Comparison of ENCODE assay signal across 25 cellular contexts in genomic region chrX:69015564-69016218, GRCh38.
DNase-seq lines count a peak whose midpoint lies in the region; ATAC-seq and TF ChIP-seq lines count a peak whose summit lies in the region.
"Had no signal": no experiment of that assay in that cellular context is flagged by ENCODE, and none has a peak within 500 bp of the region (broad histone marks: within the 10 kb centered on the region; RNA-seq: fewer than 3 reads in every experiment).

No MANE protein-coding gene starts in this region.

- H3K4me1 ChIP-seq in heart left ventricle (peaks cover 0 to 45% (median 13%) of the 10 kb centered on the region in 12 donors), gastroesophageal sphincter (no peaks in the 10 kb centered on the region), uterus (no peaks in the 10 kb centered on the region)
- H3K4me1 ChIP-seq: psoas muscle had no signal

- H3K4me3 ChIP-seq in heart left ventricle (no peak overlapping the region), gastroesophageal sphincter (no peak overlapping the region), uterus (no peak overlapping the region)
- H3K4me3 ChIP-seq: esophagus squamous epithelium, gastrocnemius medialis, GM23338, psoas muscle had no signal

- H3K9me3 ChIP-seq in heart left ventricle = peaks cover 0 to 6% (median 0%) of the 10 kb centered on the region in 12 donors
- H3K9me3 ChIP-seq in gastroesophageal sphincter = no peaks in the 10 kb centered on the region
- H3K9me3 ChIP-seq in uterus = no peaks in the 10 kb centered on the region
- H3K9me3 ChIP-seq: esophagus squamous epithelium, gastrocnemius medialis, psoas muscle had no signal

- in situ Hi-C loops in KBM-7 (cut with MboI; ENCODE audit: low pct_unique_long_range_greater_than_20kb, low sequenced_read_pairs) = no loop called here

- TF ChIP-seq POLR2A in heart left ventricle (IDR thresholded peaks at IDR 0.05) = no peak
- no peak for TF ChIP-seq POLR2A in gastroesophageal sphincter (IDR thresholded peaks at IDR 0.05)
- TF ChIP-seq POLR2A in uterus (IDR thresholded peaks at IDR 0.05) = no peak

- peak; percentile 11 for ATAC-seq in Right ventricle myocardium inferior
- no peak for ATAC-seq in heart left ventricle
- ATAC-seq in gastroesophageal sphincter = peak; percentile 23
- ATAC-seq in GM18861 (IDR thresholded peaks at IDR 0.05; ENCODE audit: unreplicated experiment) = no peak
- ATAC-seq: activated CD4-positive, CD25-positive, alpha-beta regulatory T cell treated with anti-CD3 and anti-CD28 coated beads, Interleukin-2, amount 50 U/mL, for 24 hours; gastrocnemius medialis; GM23338; HepG2; psoas muscle had no signal

- H3K27me3 Mint-ChIP-seq in mesothelial cell of epicardium (ENCODE audit: low read depth) = no peaks in the 10 kb centered on the region
- H3K27me3 Mint-ChIP-seq: activated naive CD4-positive, alpha-beta T cell treated with anti-CD3 and anti-CD28 coated beads, Interleukin-2, amount 10 ng/mL, durations not matched to agents 7 days and 5 days; CD4-positive, alpha-beta memory T cell had no signal

- H3K27me3 ChIP-seq in heart left ventricle (peaks cover 0 to 9% (median 0%) of the 10 kb centered on the region in 9 donors), gastroesophageal sphincter (no peaks in the 10 kb centered on the region), uterus (no peaks in the 10 kb centered on the region)
- H3K27me3 ChIP-seq: esophagus squamous epithelium had no signal

- peaks cover 15% of the 10 kb centered on the region for H3K9me3 Mint-ChIP-seq in mesothelial cell of epicardium
- H3K9me3 Mint-ChIP-seq: activated naive CD4-positive, alpha-beta T cell treated with anti-CD3 and anti-CD28 coated beads, Interleukin-2, amount 10 ng/mL, durations not matched to agents 7 days and 5 days; CD4-positive, alpha-beta memory T cell; GM23338 had no signal

- H3K36me3 Mint-ChIP-seq in mesothelial cell of epicardium = no peaks in the 10 kb centered on the region
- H3K36me3 Mint-ChIP-seq: activated naive CD4-positive, alpha-beta T cell treated with anti-CD3 and anti-CD28 coated beads, Interleukin-2, amount 10 ng/mL, durations not matched to agents 7 days and 5 days; CD4-positive, alpha-beta memory T cell had no signal

- no peak for TF ChIP-seq EP300 in gastroesophageal sphincter (IDR thresholded peaks at IDR 0.05)

- H3K4me3 Mint-ChIP-seq in mesothelial cell of epicardium = no peak overlapping the region
- H3K4me3 Mint-ChIP-seq: activated naive CD4-positive, alpha-beta T cell treated with anti-CD3 and anti-CD28 coated beads, Interleukin-2, amount 10 ng/mL, durations not matched to agents 7 days and 5 days; CD4-positive, alpha-beta memory T cell; endodermal cell; GM23338; stimulated activated naive CD8-positive, alpha-beta T cell treated with anti-CD3 and anti-CD28 coated beads, Interleukin-15, Interleukin-2, amounts not matched to agents 100 ng/mL and 50 ng/mL, for 24 hours had no signal

- WGBS in heart left ventricle, 4 donors = 37 to 54% (median 43%) methylated on average over 8 of the region's 8 CpGs
- WGBS in gastroesophageal sphincter (ENCODE audit: low coverage in 1 of 2), 2 donors = 73% methylated on average over 4 of the region's 8 CpGs; no CpG with 5 or more reads in 1 of the 2 donors

- peak overlapping the region in 3 of 12 donors; percentile 6 to 52 (median 45) for H3K27ac ChIP-seq in heart left ventricle
- no peak overlapping the region for H3K27ac ChIP-seq in gastroesophageal sphincter
- H3K27ac ChIP-seq in uterus = peak overlapping the region; percentile 41 to 54
- H3K27ac ChIP-seq: esophagus squamous epithelium, gastrocnemius medialis, psoas muscle had no signal

- TF ChIP-seq CTCF in heart left ventricle (IDR thresholded peaks at IDR 0.05) (no peak), gastroesophageal sphincter (IDR thresholded peaks at IDR 0.05) (no peak), mesothelial cell of epicardium (IDR thresholded peaks at IDR 0.05; ENCODE audit: unreplicated experiment) (no peak), uterus (IDR thresholded peaks at IDR 0.05) (no peak)

- H3K36me3 ChIP-seq in heart left ventricle = no peaks in the 10 kb centered on the region
- no peaks in the 10 kb centered on the region for H3K36me3 ChIP-seq in gastroesophageal sphincter
- H3K36me3 ChIP-seq in uterus = no peaks in the 10 kb centered on the region
- H3K36me3 ChIP-seq: esophagus squamous epithelium, gastrocnemius medialis had no signal

- DNase-seq in Right ventricle myocardium inferior (ENCODE audit: missing footprints) = no peak
- DNase-seq in heart left ventricle = no peak
- DNase-seq in mesothelial cell of epicardium (ENCODE audit: low spot score in 2 of 2, unreplicated experiment in 2 of 2) = peak in 1 of 2 experiments; percentile 9
- DNase-seq in uterus = peak in 1 of 2 donors; percentile 44
- DNase-seq in KBM-7 = no peak
- no peak for DNase-seq in NCI-H1436 treated with DMSO at 0.1 percent for 48 hours (lab: John Stamatoyannopoulos, UW)
- DNase-seq: activated CD4-positive, alpha-beta T cell treated with anti-CD3 and anti-CD28 coated beads, Interleukin-2, amount 50 U/mL, for 48 hours; activated naive CD4-positive, alpha-beta T cell treated with anti-CD3 and anti-CD28 coated beads, Interleukin-2, amount 10 ng/mL, durations not matched to agents 7 days and 5 days; AML-193; anterior cingulate cortex; CD4-positive, alpha-beta memory T cell; cortex of kidney; esophagus squamous epithelium; gastrocnemius medialis; Kasumi-1; NCI-H187 treated with DMSO at 0.1 percent for 48 hours; psoas muscle; T-helper 1 cell had no signal

- H3K4me1 Mint-ChIP-seq in mesothelial cell of epicardium = peaks cover 13% of the 10 kb centered on the region
- H3K4me1 Mint-ChIP-seq: activated naive CD4-positive, alpha-beta T cell treated with anti-CD3 and anti-CD28 coated beads, Interleukin-2, amount 10 ng/mL, durations not matched to agents 7 days and 5 days; CD4-positive, alpha-beta memory T cell had no signal

- peak overlapping the region; percentile 68 for H3K27ac Mint-ChIP-seq in mesothelial cell of epicardium
- H3K27ac Mint-ChIP-seq: activated naive CD4-positive, alpha-beta T cell treated with anti-CD3 and anti-CD28 coated beads, Interleukin-2, amount 10 ng/mL, durations not matched to agents 7 days and 5 days; CD4-positive, alpha-beta memory T cell; endodermal cell; GM23338; stimulated activated naive CD8-positive, alpha-beta T cell treated with anti-CD3 and anti-CD28 coated beads, Interleukin-15, Interleukin-2, amounts not matched to agents 100 ng/mL and 50 ng/mL, for 24 hours had no signal

- intact Hi-C loops in Right ventricle myocardium inferior (cut with DNase I) = no loop called here
- intact Hi-C loops in heart left ventricle (cut with DNase I) = no loop called here
- intact Hi-C loops in uterus (cut with DNase I; ENCODE audit: low total_unique reads) = no loop called here

Comparison
In these comparisons a context has a peak if more than half of its experiments do, and no peak if none do; other contexts are left out.
1. ATAC-seq: peak in Right ventricle myocardium inferior (single experiment) and gastroesophageal sphincter (single experiment); none in heart left ventricle (0 of 4) and GM18861 (single experiment).
2. H3K27ac ChIP-seq: peak in uterus (2 of 2); none in gastroesophageal sphincter (0 of 4).